Comparison of ENCODE assay signal across 8 cellular contexts in the genomic region with DNA sequence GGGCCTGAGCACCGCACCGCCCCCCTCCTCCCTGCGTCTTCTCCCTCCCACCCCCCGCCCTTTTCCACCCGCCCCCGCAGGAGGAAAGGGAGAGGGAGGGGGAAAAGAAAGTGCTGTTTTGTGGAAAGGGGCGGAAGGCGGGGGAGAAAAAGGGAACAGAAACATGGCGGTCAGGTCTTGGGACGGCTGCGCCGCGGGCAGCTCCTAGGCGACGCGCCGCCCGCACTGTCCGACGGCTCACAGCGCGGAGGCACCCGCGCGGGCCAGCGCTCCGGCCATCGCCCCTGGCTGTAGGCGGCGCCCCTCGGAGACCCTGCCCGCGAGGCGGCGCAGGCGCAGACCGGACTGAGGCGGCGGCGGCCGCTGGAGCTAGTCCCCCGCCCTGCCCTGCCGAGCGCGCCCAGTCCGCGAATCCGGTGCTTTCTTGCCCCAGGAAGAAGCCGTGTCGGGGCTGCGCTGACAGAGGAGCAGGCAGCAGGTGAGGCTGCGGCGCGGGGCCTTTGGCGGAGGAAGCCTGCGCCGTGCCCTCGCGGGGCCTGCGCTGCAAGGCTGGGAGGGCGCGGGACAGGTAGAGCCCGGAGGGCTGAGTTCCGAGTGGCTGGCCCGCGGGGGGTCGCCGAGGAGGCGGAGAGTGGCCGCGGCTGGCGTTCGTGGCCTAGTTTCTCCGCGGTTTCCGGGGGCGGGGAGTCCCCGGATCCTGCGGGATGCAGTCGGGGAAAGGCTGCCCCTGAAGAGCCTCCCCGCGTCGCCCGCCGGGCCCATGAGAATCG. TPM values are rescaled to one million over a fixed set of nuclear protein-coding genes. Genes with fewer than 3 reads are reported as not detected.
DNase-seq lines count a peak whose midpoint lies in the region; ATAC-seq and TF ChIP-seq lines count a peak whose summit lies in the region.

A gene (plus strand): TSS at position 338 of the 770 bp plus-strand sequence. CDS start 45,482 bp downstream, outside the sequence.

- H3K4me1 ChIP-seq in liver (ENCODE audit: control insufficient read depth in 4 of 4, insufficient read depth in 4 of 4, low read length in 3 of 4): peaks cover 2 to 21% (median 13%) of the 10 kb centered on the region in 4 donors

- no peaks in the 10 kb centered on the region for H3K27me3 ChIP-seq in liver (ENCODE audit: control insufficient read depth in 4 of 4, insufficient read depth in 4 of 4, low read length in 3 of 4)

- peak within 1 kb of the TSS; percentile 98 to 99 for H3K27ac ChIP-seq in liver (ENCODE audit: low read depth in 1 of 2, low read length in 2 of 2)

- TF ChIP-seq RAD21 in liver (IDR thresholded peaks at IDR 0.05): peak; percentile 10 to 34

- ATAC-seq in HG03439 (IDR thresholded peaks at IDR 0.05; ENCODE audit: unreplicated experiment): peak; percentile 81

- H3K4me3 ChIP-seq in liver (ENCODE audit: low read depth in 1 of 3, low read length in 3 of 3): peak within 1 kb of the TSS; percentile 79 to 99 (median 88)

- H3K9ac ChIP-seq in liver (ENCODE audit: low read depth in 1 of 2, low read length in 2 of 2): peak within 1 kb of the TSS; percentile 76 to 90

- peak; percentile 42 to 94 (median 90) for DNase-seq in C1 segment of cervical spinal cord (lab: John Stamatoyannopoulos, UW)
- DNase-seq in GM19238 (ENCODE audit: insufficient read length, low spot score): peak; percentile 66
- DNase-seq in NCI-H524 treated with DMSO at 0.1 percent for 48 hours (lab: John Stamatoyannopoulos, UW): peak; percentile 20
- DNase-seq in activated CD4-positive, alpha-beta T cell treated with anti-CD3 and anti-CD28 coated beads, Interleukin-2, amount 50 U/mL, for 24 hours (ENCODE audit: low read depth in 1 of 2, low spot score in 1 of 2): peak; percentile 45 to 65
- DNase-seq in dermis microvascular lymphatic vessel endothelial cell (ENCODE audit: low read depth in 2 of 2): peak; percentile 52 to 92
- DNase-seq in stimulated activated CD4-positive, alpha-beta T cell treated with anti-CD3 and anti-CD28 coated beads, Interleukin-4, amount 100 ng/mL, for 24 hours: peak; percentile 74

- no peaks in the 10 kb centered on the region for H3K36me3 ChIP-seq in liver (ENCODE audit: control insufficient read depth in 4 of 4, insufficient read depth in 3 of 4, low read depth in 1 of 4, low read length in 3 of 4)

- TF ChIP-seq CTCF in liver (IDR thresholded peaks at IDR 0.05; ENCODE audit: low read depth, low read length, missing input control): no peak

- under 1% methylated on average over 86 of the region's 86 CpGs for WGBS in liver

- no peaks in the 10 kb centered on the region for H3K9me3 ChIP-seq in liver (ENCODE audit: control insufficient read depth in 4 of 4, low read length in 3 of 4)

TF ChIP-seq in liver, 16 proteins besides CTCF, POLR2A, EP300 and RAD21:
- no peak for TF ChIP-seq SP1 (IDR thresholded peaks at IDR 0.05)
- peak; percentile 52 to 65 for TF ChIP-seq EGR1 (IDR thresholded peaks at IDR 0.05; ENCODE audit: low read depth in 2 of 2)
- TF ChIP-seq GABPA (IDR thresholded peaks at IDR 0.05 in 1 of 2, conservative IDR thresholded peaks at IDR 0.05 in 1 of 2): no peak
- TF ChIP-seq HNF4G (IDR thresholded peaks at IDR 0.05): no peak
- TF ChIP-seq FOXA1 (IDR thresholded peaks at IDR 0.05): no peak
- TF ChIP-seq, protein P1, sequence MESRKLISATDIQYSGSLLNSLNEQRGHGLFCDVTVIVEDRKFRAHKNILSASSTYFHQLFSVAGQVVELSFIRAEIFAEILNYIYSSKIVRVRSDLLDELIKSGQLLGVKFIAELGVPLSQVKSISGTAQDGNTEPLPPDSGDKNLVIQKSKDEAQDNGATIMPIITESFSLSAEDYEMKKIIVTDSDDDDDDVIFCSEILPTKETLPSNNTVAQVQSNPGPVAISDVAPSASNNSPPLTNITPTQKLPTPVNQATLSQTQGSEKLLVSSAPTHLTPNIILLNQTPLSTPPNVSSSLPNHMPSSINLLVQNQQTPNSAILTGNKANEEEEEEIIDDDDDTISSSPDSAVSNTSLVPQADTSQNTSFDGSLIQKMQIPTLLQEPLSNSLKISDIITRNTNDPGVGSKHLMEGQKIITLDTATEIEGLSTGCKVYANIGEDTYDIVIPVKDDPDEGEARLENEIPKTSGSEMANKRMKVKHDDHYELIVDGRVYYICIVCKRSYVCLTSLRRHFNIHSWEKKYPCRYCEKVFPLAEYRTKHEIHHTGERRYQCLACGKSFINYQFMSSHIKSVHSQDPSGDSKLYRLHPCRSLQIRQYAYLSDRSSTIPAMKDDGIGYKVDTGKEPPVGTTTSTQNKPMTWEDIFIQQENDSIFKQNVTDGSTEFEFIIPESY (IDR thresholded peaks at IDR 0.05): no peak
- TF ChIP-seq, protein P2, sequence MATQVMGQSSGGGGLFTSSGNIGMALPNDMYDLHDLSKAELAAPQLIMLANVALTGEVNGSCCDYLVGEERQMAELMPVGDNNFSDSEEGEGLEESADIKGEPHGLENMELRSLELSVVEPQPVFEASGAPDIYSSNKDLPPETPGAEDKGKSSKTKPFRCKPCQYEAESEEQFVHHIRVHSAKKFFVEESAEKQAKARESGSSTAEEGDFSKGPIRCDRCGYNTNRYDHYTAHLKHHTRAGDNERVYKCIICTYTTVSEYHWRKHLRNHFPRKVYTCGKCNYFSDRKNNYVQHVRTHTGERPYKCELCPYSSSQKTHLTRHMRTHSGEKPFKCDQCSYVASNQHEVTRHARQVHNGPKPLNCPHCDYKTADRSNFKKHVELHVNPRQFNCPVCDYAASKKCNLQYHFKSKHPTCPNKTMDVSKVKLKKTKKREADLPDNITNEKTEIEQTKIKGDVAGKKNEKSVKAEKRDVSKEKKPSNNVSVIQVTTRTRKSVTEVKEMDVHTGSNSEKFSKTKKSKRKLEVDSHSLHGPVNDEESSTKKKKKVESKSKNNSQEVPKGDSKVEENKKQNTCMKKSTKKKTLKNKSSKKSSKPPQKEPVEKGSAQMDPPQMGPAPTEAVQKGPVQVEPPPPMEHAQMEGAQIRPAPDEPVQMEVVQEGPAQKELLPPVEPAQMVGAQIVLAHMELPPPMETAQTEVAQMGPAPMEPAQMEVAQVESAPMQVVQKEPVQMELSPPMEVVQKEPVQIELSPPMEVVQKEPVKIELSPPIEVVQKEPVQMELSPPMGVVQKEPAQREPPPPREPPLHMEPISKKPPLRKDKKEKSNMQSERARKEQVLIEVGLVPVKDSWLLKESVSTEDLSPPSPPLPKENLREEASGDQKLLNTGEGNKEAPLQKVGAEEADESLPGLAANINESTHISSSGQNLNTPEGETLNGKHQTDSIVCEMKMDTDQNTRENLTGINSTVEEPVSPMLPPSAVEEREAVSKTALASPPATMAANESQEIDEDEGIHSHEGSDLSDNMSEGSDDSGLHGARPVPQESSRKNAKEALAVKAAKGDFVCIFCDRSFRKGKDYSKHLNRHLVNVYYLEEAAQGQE (IDR thresholded peaks at IDR 0.05): peak; percentile 49
- peak; percentile 56 for TF ChIP-seq YY1 (IDR thresholded peaks at IDR 0.05)

RNA-seq across cellular contexts. Expression of the gene that starts here (rescaled TPM):
- total RNA-seq in dermis microvascular lymphatic vessel endothelial cell (66.8 and 93.1 TPM in 2 replicates), liver (10 to 100 TPM; 20.5 to 54.9 TPM)
- polyA plus RNA-seq in liver: 1 to 10 TPM; 6.9 to 9.1 TPM

Comparison
In these comparisons a context has a peak if more than half of its experiments do, and no peak if none do; other contexts are left out.
1. Peak in every context shown above with its lines: DNase-seq, ATAC-seq, H3K4me3 ChIP-seq and H3K27ac ChIP-seq.
2. DNase-seq: peak in every context shown above with its lines; median percentile 90 in C1 segment of cervical spinal cord; 74 in stimulated activated CD4-positive, alpha-beta T cell treated with anti-CD3 and anti-CD28 coated beads, Interleukin-4, amount 100 ng/mL, for 24 hours; 72 in dermis microvascular lymphatic vessel endothelial cell; 66 in GM19238; 55 in activated CD4-positive, alpha-beta T cell treated with anti-CD3 and anti-CD28 coated beads, Interleukin-2, amount 50 U/mL, for 24 hours; 20 in NCI-H524 treated with DMSO at 0.1 percent for 48 hours.